ENCODE assay signal across 12 cellular contexts in the genomic region with DNA sequence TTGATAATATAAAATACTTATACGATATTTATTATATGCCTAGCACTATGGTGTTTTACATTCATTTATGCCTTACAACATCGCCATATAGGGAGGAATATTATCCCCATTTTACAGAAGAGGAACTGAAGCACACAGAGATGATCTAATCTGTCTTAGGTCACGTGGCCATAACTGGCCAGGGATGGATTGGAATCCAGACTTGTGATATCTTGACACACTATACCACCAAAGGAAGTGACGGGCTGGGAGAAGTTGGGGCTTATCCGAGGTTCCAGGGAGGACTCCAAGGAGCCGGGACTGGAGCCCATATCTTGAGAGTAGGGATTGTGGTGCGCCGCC.
DNase-seq lines count a peak whose midpoint lies in the region; ATAC-seq and TF ChIP-seq lines count a peak whose summit lies in the region.
"Had no signal": no experiment of that assay in that cellular context is flagged by ENCODE, and none has a peak within 500 bp of the region (broad histone marks: within the 10 kb centered on the region; RNA-seq: fewer than 3 reads in every experiment).

No MANE protein-coding gene starts in this region.

- no peak for DNase-seq in activated naive CD4-positive, alpha-beta T cell treated with anti-CD3 and anti-CD28 coated beads, Interleukin-2, amount 50 U/mL, for 16 hours
- no peak for DNase-seq in ascending aorta (ENCODE audit: low spot score in 2 of 2)
- DNase-seq in testis = no peak
- DNase-seq in sigmoid colon = no peak
- DNase-seq in DMS 273 treated with DMSO at 0.1 percent for 48 hours (lab: John Stamatoyannopoulos, UW) = no peak
- DNase-seq: activated CD8-positive, alpha-beta memory T cell treated with anti-CD3 and anti-CD28 coated beads, Interleukin-2, amount 50 U/mL, for 48 hours; SW 1271; uterus had no signal

- no peaks in the 10 kb centered on the region for H3K9me3 ChIP-seq in ascending aorta
- peaks cover 6% of the 10 kb centered on the region for H3K9me3 ChIP-seq in iPS-18c (ENCODE audit: control insufficient read depth, insufficient read depth, low read length)
- no peaks in the 10 kb centered on the region for H3K9me3 ChIP-seq in testis
- no peaks in the 10 kb centered on the region for H3K9me3 ChIP-seq in sigmoid colon
- H3K9me3 ChIP-seq: uterus had no signal

- H3K27me3 ChIP-seq in ascending aorta (peaks cover 8% of the 10 kb centered on the region), testis (peaks cover 14% of the 10 kb centered on the region), sigmoid colon (peaks cover 61 to 82% (median 67%) of the 10 kb centered on the region in 3 donors)

- intact Hi-C loops in ascending aorta (cut with DNase I) = loop anchor here (5.0 kb wide), 1 partner anchor 35 kb away; no protein-coding TSS in a partner anchor
- intact Hi-C loops in testis (cut with DNase I; ENCODE audit: low total_unique reads) = no loop called here
- intact Hi-C loops in sigmoid colon (cut with DNase I) = no loop called here

- no peaks in the 10 kb centered on the region for H3K9me3 Mint-ChIP-seq in activated naive CD4-positive, alpha-beta T cell treated with anti-CD3 and anti-CD28 coated beads, Interleukin-2, amount 50 U/mL, for 24 hours
- H3K9me3 Mint-ChIP-seq: stimulated activated naive CD8-positive, alpha-beta T cell treated with anti-CD3 and anti-CD28 coated beads, Interleukin-15, Interleukin-2, amounts not matched to agents 100 ng/mL and 50 ng/mL, for 24 hours had no signal

- H3K4me1 Mint-ChIP-seq in activated naive CD4-positive, alpha-beta T cell treated with anti-CD3 and anti-CD28 coated beads, Interleukin-2, amount 50 U/mL, for 24 hours = peaks cover 24% of the 10 kb centered on the region

- ATAC-seq in GM21528 (IDR thresholded peaks at IDR 0.05; ENCODE audit: low FRiP score, unreplicated experiment) = no peak

- TF ChIP-seq POLR2A in testis (IDR thresholded peaks at IDR 0.05) (no peak), sigmoid colon (IDR thresholded peaks at IDR 0.05) (no peak)

- TF ChIP-seq CTCF in ascending aorta (IDR thresholded peaks at IDR 0.05) = no peak
- TF ChIP-seq CTCF in testis (IDR thresholded peaks at IDR 0.05) = no peak
- TF ChIP-seq CTCF in sigmoid colon (IDR thresholded peaks at IDR 0.05) = no peak

- peaks cover 0 to 7% of the 10 kb centered on the region in 2 donors for H3K4me1 ChIP-seq in ascending aorta
- no peaks in the 10 kb centered on the region for H3K4me1 ChIP-seq in testis
- H3K4me1 ChIP-seq in sigmoid colon = peaks cover 0 to 41% (median 33%) of the 10 kb centered on the region in 4 donors

- WGBS in testis, 2 donors = 8 to 16% methylated on average over 8 of the region's 8 CpGs
- 13 to 14% methylated on average over 8 of the region's 8 CpGs for WGBS in sigmoid colon, 2 donors

- H3K27me3 Mint-ChIP-seq in activated naive CD4-positive, alpha-beta T cell treated with anti-CD3 and anti-CD28 coated beads, Interleukin-2, amount 50 U/mL, for 24 hours = peaks cover 70% of the 10 kb centered on the region

- H3K27ac Mint-ChIP-seq in activated naive CD4-positive, alpha-beta T cell treated with anti-CD3 and anti-CD28 coated beads, Interleukin-2, amount 50 U/mL, for 24 hours = peak overlapping the region; percentile 2
- H3K27ac Mint-ChIP-seq: stimulated activated naive CD8-positive, alpha-beta T cell treated with anti-CD3 and anti-CD28 coated beads, Interleukin-15, Interleukin-2, amounts not matched to agents 100 ng/mL and 50 ng/mL, for 24 hours had no signal

- H3K36me3 ChIP-seq in ascending aorta = no peaks in the 10 kb centered on the region
- no peaks in the 10 kb centered on the region for H3K36me3 ChIP-seq in testis (ENCODE audit: low read depth, missing control alignments)
- H3K36me3 ChIP-seq in sigmoid colon = no peaks in the 10 kb centered on the region
- H3K36me3 ChIP-seq: uterus had no signal

- H3K4me3 ChIP-seq in ascending aorta = peak overlapping the region; percentile 11 to 48
- peak overlapping the region; percentile 83; the same call in 1 of the 2 replicates for H3K4me3 ChIP-seq in iPS-18c (ENCODE audit: insufficient read depth, low read depth, low read length)
- H3K4me3 ChIP-seq in testis = peak overlapping the region; percentile 27 to 42
- H3K4me3 ChIP-seq in sigmoid colon = no peak overlapping the region
- H3K4me3 ChIP-seq: uterus had no signal

- no peak for TF ChIP-seq EP300 in sigmoid colon (IDR thresholded peaks at IDR 0.05)

- no peaks in the 10 kb centered on the region for H3K36me3 Mint-ChIP-seq in activated naive CD4-positive, alpha-beta T cell treated with anti-CD3 and anti-CD28 coated beads, Interleukin-2, amount 50 U/mL, for 24 hours

- no peak overlapping the region for H3K27ac ChIP-seq in ascending aorta
- H3K27ac ChIP-seq in testis = no peak overlapping the region
- H3K27ac ChIP-seq in sigmoid colon = no peak overlapping the region
- H3K27ac ChIP-seq: uterus had no signal

- H3K4me3 Mint-ChIP-seq in activated naive CD4-positive, alpha-beta T cell treated with anti-CD3 and anti-CD28 coated beads, Interleukin-2, amount 50 U/mL, for 24 hours = peak overlapping the region; percentile 5
- H3K4me3 Mint-ChIP-seq: stimulated activated naive CD8-positive, alpha-beta T cell treated with anti-CD3 and anti-CD28 coated beads, Interleukin-15, Interleukin-2, amounts not matched to agents 100 ng/mL and 50 ng/mL, for 24 hours had no signal

Comparison
In these comparisons a context has a peak if more than half of its experiments do, and no peak if none do; other contexts are left out.
1. H3K4me3 ChIP-seq: peak in ascending aorta (2 of 2), iPS-18c (single experiment) and testis (2 of 2); none in sigmoid colon (0 of 4).